In the genomic region with DNA sequence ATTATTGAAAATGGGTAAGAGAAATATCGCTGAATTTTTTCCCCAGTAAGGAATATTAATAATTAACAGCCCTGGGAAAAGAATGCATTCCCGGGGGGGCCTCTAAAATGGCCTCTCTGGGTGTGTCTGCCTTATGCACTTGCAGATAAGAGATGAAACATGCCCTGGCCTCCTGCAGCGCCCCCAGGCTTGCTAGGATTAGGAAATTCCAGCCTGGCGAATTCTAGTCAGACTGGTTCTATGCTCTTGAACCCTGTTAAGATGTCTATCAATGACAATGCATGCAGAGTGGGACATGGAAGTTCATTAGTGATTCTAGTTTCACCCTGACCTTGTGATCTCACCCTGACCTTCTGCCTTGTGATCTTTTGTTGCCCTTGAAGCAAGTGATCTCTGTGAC, we compare ENCODE assay signal across 1 cellular context.
TF ChIP-seq lines count a peak whose summit lies in the region.

No MANE protein-coding gene starts in this region.

TF ChIP-seq in H1, 55 proteins besides CTCF, POLR2A, EP300 and RAD21:
- peak; percentile 78 for TF ChIP-seq TEAD4 (IDR thresholded peaks at IDR 0.05; ENCODE audit: low read depth, low read length)
- 0 out of 2 replicates have a peak, but pooled peaks have one; percentile 35 for TF ChIP-seq SP1 (IDR thresholded peaks at IDR 0.05; ENCODE audit: low read depth, low read length)
- peak; percentile 25 for TF ChIP-seq ASH2L (IDR thresholded peaks at IDR 0.05; ENCODE audit: low read length)
TF ChIP-seq in H1: peak in this region for 3; not testable (repeated sequence) for 52.
